Comparison of ENCODE assay signal across 8 cellular contexts in genomic region chr13:44578064-44578394, GRCh38. TPM values are rescaled to one million over a fixed set of nuclear protein-coding genes. Genes with fewer than 3 reads are reported as not detected.
DNase-seq lines count a peak whose midpoint lies in the region; ATAC-seq, FAIRE-seq and TF ChIP-seq lines count a peak whose summit lies in the region.

No MANE protein-coding gene starts in this region.

- H3K4me3 Mint-ChIP-seq in CD14-positive monocyte (peak overlapping the region; percentile 83 to 92), astrocyte (ENCODE audit: unreplicated experiment) (peak overlapping the region; percentile 96)

- DNase-seq in CD14-positive monocyte (ENCODE audit: low spot score) (no peak), HuH-7 (ENCODE audit: low spot score) (peak; percentile 36), astrocyte (ENCODE audit: low read depth) (no peak), left lung (no peak), thoracic aorta (ENCODE audit: low spot score) (no peak), ecto neural progenitor cell (ENCODE audit: low spot score) (no peak)

- H3K9me3 ChIP-seq in astrocyte (ENCODE audit: insufficient read depth, low read depth, low read length) (no peaks in the 10 kb centered on the region), left lung (no peaks in the 10 kb centered on the region), thoracic aorta (no peaks in the 10 kb centered on the region)

- ATAC-seq in left lung (no peak), thoracic aorta (ENCODE audit: insufficient number of reproducible peaks, low FRiP score, low read depth) (no peak), GM18909 (IDR thresholded peaks at IDR 0.05; ENCODE audit: poor library complexity, unreplicated experiment) (no peak), GM21447 (IDR thresholded peaks at IDR 0.05; ENCODE audit: unreplicated experiment) (no peak)

- H3K27me3 Mint-ChIP-seq in CD14-positive monocyte (ENCODE audit: low read depth in 3 of 3): peaks cover 4 to 16% (median 12%) of the 10 kb centered on the region in 3 donors
- no peaks in the 10 kb centered on the region for H3K27me3 Mint-ChIP-seq in astrocyte (ENCODE audit: low read depth, unreplicated experiment)

- peaks cover 32% of the 10 kb centered on the region for H4K20me1 ChIP-seq in astrocyte (ENCODE audit: insufficient read depth, low read length)

- H3K36me3 ChIP-seq in astrocyte (ENCODE audit: insufficient read depth, low read length) (no peaks in the 10 kb centered on the region), left lung (no peaks in the 10 kb centered on the region), thoracic aorta (no peaks in the 10 kb centered on the region)

- peak overlapping the region; percentile 69 to 97 (median 85) for H3K27ac Mint-ChIP-seq in CD14-positive monocyte
- peak overlapping the region; percentile 99 for H3K27ac Mint-ChIP-seq in astrocyte (ENCODE audit: unreplicated experiment)

- no peak for FAIRE-seq in astrocyte (lab: Jason Lieb, UNC)

- TF ChIP-seq CTCF in CD14-positive monocyte (IDR thresholded peaks at IDR 0.05) (no peak), astrocyte (IDR thresholded peaks at IDR 0.05; ENCODE audit: insufficient read depth, low read depth, low read length) (no peak), left lung (IDR thresholded peaks at IDR 0.05) (no peak), thoracic aorta (IDR thresholded peaks at IDR 0.05) (no peak)

- H3K27me3 ChIP-seq in astrocyte (ENCODE audit: insufficient read depth, low read length): no peaks in the 10 kb centered on the region
- H3K27me3 ChIP-seq in left lung: peaks cover 0 to 9% of the 10 kb centered on the region in 2 donors
- H3K27me3 ChIP-seq in thoracic aorta (replicated peaks; ENCODE audit: insufficient read depth): no peaks in the 10 kb centered on the region

- H3K4me3 ChIP-seq in astrocyte (ENCODE audit: insufficient read depth, low read depth, low read length): peak overlapping the region; percentile 84
- H3K4me3 ChIP-seq in left lung: peak overlapping the region; percentile 87 to 90
- peak overlapping the region; percentile 96 for H3K4me3 ChIP-seq in thoracic aorta

- H3K9ac ChIP-seq in astrocyte (ENCODE audit: low read length): peak overlapping the region; percentile 91

- peak overlapping the region; percentile 97 for H3K4me2 ChIP-seq in astrocyte (ENCODE audit: low read length)

- H3K4me1 ChIP-seq in astrocyte (ENCODE audit: insufficient read depth, low read length) (peaks cover 34% of the 10 kb centered on the region), left lung (peaks cover 15 to 38% of the 10 kb centered on the region in 2 donors), thoracic aorta (ENCODE audit: control insufficient read depth in 1 of 2, low read depth in 2 of 2) (peaks cover 8 to 31% of the 10 kb centered on the region in 2 donors)

- H3K4me1 Mint-ChIP-seq in CD14-positive monocyte (peaks cover 33% of the 10 kb centered on the region), astrocyte (ENCODE audit: low read depth, unreplicated experiment) (peaks cover 36% of the 10 kb centered on the region)

- H3K79me2 ChIP-seq in astrocyte (ENCODE audit: insufficient read depth, low read length): peaks cover 38% of the 10 kb centered on the region

- peak overlapping the region; percentile 96 for H3K27ac ChIP-seq in astrocyte (ENCODE audit: low read depth, low read length)
- peak overlapping the region; percentile 95 to 99 for H3K27ac ChIP-seq in left lung
- H3K27ac ChIP-seq in thoracic aorta: peak overlapping the region; percentile 97 to 99

- H3K36me3 Mint-ChIP-seq in CD14-positive monocyte (peaks cover 0 to 14% of the 10 kb centered on the region in 2 donors), astrocyte (ENCODE audit: low read depth, unreplicated experiment) (peaks cover 5% of the 10 kb centered on the region)

- no peaks in the 10 kb centered on the region for H3K9me3 Mint-ChIP-seq in CD14-positive monocyte
- no peaks in the 10 kb centered on the region for H3K9me3 Mint-ChIP-seq in astrocyte (ENCODE audit: unreplicated experiment)

- intact Hi-C loops in CD14-positive monocyte (cut with micrococcal nuclease) (loop anchor here (5.0 to 10.0 kb wide), 7 partner anchors 41 to 703 kb away; partner anchors contain the start of genes CCDC122 (in 1 of the 2), GPALPP1 (in 1 of the 2), LACC1 (in 1 of the 2) and NUFIP1 (in 1 of the 2)), left lung (cut with DNase I) (no loop called here)

- peak overlapping the region; percentile 68 for H2AFZ ChIP-seq in astrocyte (ENCODE audit: low read depth, low read length)

RNA-seq across cellular contexts. Expression of gene TSC22D1, which starts 1.9 kb away (rescaled TPM):
- 1 to 10 TPM; 1.9 to 3.1 TPM for polyA plus RNA-seq in CD14-positive monocyte
- total RNA-seq in astrocyte: 96.2 and 105 TPM in 2 replicates
- 100 to 1,000 TPM in 1 of 2 donors, 10 to 100 TPM in 1; 95.4 to 103 TPM for total RNA-seq in left lung
- total RNA-seq in thoracic aorta: 100 to 1,000 TPM; 107 to 129 TPM

Comparison
In these comparisons a context has a peak if more than half of its experiments do, and no peak if none do; other contexts are left out.
1. intact Hi-C loops: an anchor here in CD14-positive monocyte (5.0 to 10.0 kb wide); none called in left lung.